In the genomic region with DNA sequence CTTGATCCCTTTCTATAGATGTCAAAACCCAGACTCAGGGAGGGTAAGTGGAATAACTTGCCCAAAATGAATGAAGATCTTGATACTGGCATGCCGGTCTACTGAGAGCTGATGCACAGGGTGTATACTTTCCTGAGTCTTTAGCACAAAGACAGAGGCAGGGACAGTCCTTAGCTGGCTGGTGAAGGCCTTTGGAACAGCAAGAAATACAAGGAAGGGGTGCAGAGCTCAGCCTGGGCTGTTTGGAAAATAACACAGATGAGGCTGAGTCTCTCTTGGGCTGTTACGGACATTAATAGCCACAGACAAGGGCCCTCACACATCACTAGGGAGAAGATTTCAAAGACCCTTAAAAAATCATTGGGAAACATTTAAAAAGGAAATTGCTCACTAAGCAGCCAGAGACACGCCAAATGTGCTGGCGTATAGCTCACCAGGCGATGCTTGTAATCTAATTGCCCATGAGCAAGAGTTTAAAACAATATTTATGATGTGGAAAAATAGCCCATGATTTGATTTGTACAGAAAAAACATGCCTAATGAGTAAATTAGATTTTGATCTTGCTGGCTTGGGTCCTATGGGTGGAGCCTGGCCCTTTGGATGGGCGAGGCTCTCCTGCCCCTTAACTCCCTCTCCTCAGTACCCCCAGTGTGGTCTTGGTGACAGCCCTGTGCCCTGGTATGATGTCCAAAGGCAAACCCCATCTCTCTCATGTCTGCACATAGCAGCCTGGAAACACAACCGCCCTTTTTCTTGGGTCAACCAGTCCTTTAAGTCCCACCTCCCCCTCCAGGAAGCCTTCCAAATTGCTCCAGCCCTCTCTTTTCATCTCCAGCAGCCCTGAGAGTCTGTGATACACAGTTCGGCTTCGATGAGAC, we compare ENCODE assay signal across 16 cellular contexts.
DNase-seq lines count a peak whose midpoint lies in the region; ATAC-seq and TF ChIP-seq lines count a peak whose summit lies in the region.
"Had no signal": no experiment of that assay in that cellular context is flagged by ENCODE, and none has a peak within 500 bp of the region (broad histone marks: within the 10 kb centered on the region; RNA-seq: fewer than 3 reads in every experiment).

No MANE protein-coding gene starts in this region.

- H3K4me3 ChIP-seq in right atrium auricular region (no peak overlapping the region), right cardiac atrium (ENCODE audit: low read length) (no peak overlapping the region), coronary artery (no peak overlapping the region)
- H3K4me3 ChIP-seq in CD8-positive, alpha-beta memory T cell (ENCODE audit: low read length): no peak overlapping the region
- H3K4me3 ChIP-seq: HAP-1 had no signal

- no peaks in the 10 kb centered on the region for H3K9me3 ChIP-seq in right atrium auricular region
- no peaks in the 10 kb centered on the region for H3K9me3 ChIP-seq in right cardiac atrium (ENCODE audit: control insufficient read depth, low read length)
- no peaks in the 10 kb centered on the region for H3K9me3 ChIP-seq in CD8-positive, alpha-beta memory T cell (ENCODE audit: low read length)
- H3K9me3 ChIP-seq: HAP-1 had no signal

- POLR2A ChIA-PET in CD8-positive, alpha-beta memory T cell (lab: Charles Lee): no interaction called here

- H3K9me3 Mint-ChIP-seq in osteocyte (ENCODE audit: unreplicated experiment): no peaks in the 10 kb centered on the region
- no peaks in the 10 kb centered on the region for H3K9me3 Mint-ChIP-seq in CD8-positive, alpha-beta memory T cell
- H3K9me3 Mint-ChIP-seq: CD4-positive, alpha-beta T cell had no signal

- ATAC-seq in right cardiac atrium (no peak), GM18520 (IDR thresholded peaks at IDR 0.05; ENCODE audit: unreplicated experiment) (no peak)
- ATAC-seq: HepG2 had no signal

- H3K36me3 ChIP-seq in right atrium auricular region: no peaks in the 10 kb centered on the region
- no peaks in the 10 kb centered on the region for H3K36me3 ChIP-seq in CD8-positive, alpha-beta memory T cell (ENCODE audit: insufficient read depth, low read length)
- H3K36me3 ChIP-seq: HAP-1 had no signal

- intact Hi-C loops in right cardiac atrium (cut with DNase I): no loop called here

- CTCF ChIA-PET in CD8-positive, alpha-beta memory T cell (lab: Charles Lee): no interaction called here

- H3K27me3 ChIP-seq in right atrium auricular region: no peaks in the 10 kb centered on the region
- no peaks in the 10 kb centered on the region for H3K27me3 ChIP-seq in right cardiac atrium (ENCODE audit: control insufficient read depth, insufficient read depth)
- H3K27me3 ChIP-seq in CD8-positive, alpha-beta memory T cell (ENCODE audit: insufficient read depth, low read length, poor library complexity, severe bottlenecking): no peaks in the 10 kb centered on the region

- no peak overlapping the region for H3K27ac Mint-ChIP-seq in osteocyte (ENCODE audit: unreplicated experiment)
- no peak overlapping the region for H3K27ac Mint-ChIP-seq in CD8-positive, alpha-beta memory T cell
- H3K27ac Mint-ChIP-seq: B cell; CD4-positive, alpha-beta T cell had no signal

- no peak overlapping the region for H3K27ac ChIP-seq in right atrium auricular region
- no peak overlapping the region for H3K27ac ChIP-seq in right cardiac atrium (ENCODE audit: low read length)
- H3K27ac ChIP-seq in coronary artery: no peak overlapping the region
- H3K27ac ChIP-seq in CD8-positive, alpha-beta memory T cell (ENCODE audit: low read depth, low read length): no peak overlapping the region

- DNase-seq in right atrium auricular region (ENCODE audit: low spot score) (peak; percentile 36), right cardiac atrium (no peak), coronary artery (ENCODE audit: low spot score) (peak; percentile 47), osteocyte (ENCODE audit: extremely low spot score, unreplicated experiment) (peak; percentile 21), Kasumi-1 (lab: John Stamatoyannopoulos, UW) (no peak)
- no peak for DNase-seq in stimulated activated CD4-positive, alpha-beta T cell treated with anti-CD3 and anti-CD28 coated beads, Interleukin-15, amount 100 ng/mL, for 24 hours
- no peak for DNase-seq in CD8-positive, alpha-beta memory T cell
- DNase-seq: ACHN; C1 segment of cervical spinal cord; CD4-positive, alpha-beta T cell; DND-41; GDM1 had no signal

- no peaks in the 10 kb centered on the region for H3K4me1 Mint-ChIP-seq in osteocyte (ENCODE audit: unreplicated experiment)
- no peaks in the 10 kb centered on the region for H3K4me1 Mint-ChIP-seq in CD8-positive, alpha-beta memory T cell
- H3K4me1 Mint-ChIP-seq: B cell had no signal

- H3K4me1 ChIP-seq in right atrium auricular region (no peaks in the 10 kb centered on the region), right cardiac atrium (ENCODE audit: control insufficient read depth, insufficient read depth, low read length) (no peaks in the 10 kb centered on the region)
- no peaks in the 10 kb centered on the region for H3K4me1 ChIP-seq in CD8-positive, alpha-beta memory T cell (ENCODE audit: insufficient read depth, low read length)
- H3K4me1 ChIP-seq: HAP-1 had no signal

- H3K4me3 Mint-ChIP-seq in osteocyte (ENCODE audit: unreplicated experiment): no peak overlapping the region
- H3K4me3 Mint-ChIP-seq in CD8-positive, alpha-beta memory T cell: no peak overlapping the region
- H3K4me3 Mint-ChIP-seq: B cell; CD4-positive, alpha-beta T cell had no signal

- H3K36me3 Mint-ChIP-seq in osteocyte (ENCODE audit: unreplicated experiment): no peaks in the 10 kb centered on the region
- no peaks in the 10 kb centered on the region for H3K36me3 Mint-ChIP-seq in CD8-positive, alpha-beta memory T cell

- WGBS in right cardiac atrium: 81% methylated on average over 9 of the region's 9 CpGs

- peaks cover 21% of the 10 kb centered on the region for H3K27me3 Mint-ChIP-seq in osteocyte (ENCODE audit: unreplicated experiment)
- H3K27me3 Mint-ChIP-seq in CD8-positive, alpha-beta memory T cell: peaks cover 10 to 18% of the 10 kb centered on the region in 2 donors

- TF ChIP-seq CTCF in right atrium auricular region (IDR thresholded peaks at IDR 0.05) (no peak), coronary artery (IDR thresholded peaks at IDR 0.05) (no peak), osteocyte (IDR thresholded peaks at IDR 0.05) (no peak)

Comparison
In these comparisons a context has a peak if more than half of its experiments do, and no peak if none do; other contexts are left out.
1. DNase-seq: peak in right atrium auricular region (single experiment), coronary artery (single experiment) and osteocyte (single experiment); none in right cardiac atrium (0 of 3), stimulated activated CD4-positive, alpha-beta T cell treated with anti-CD3 and anti-CD28 coated beads, Interleukin-15, amount 100 ng/mL, for 24 hours (single experiment), CD8-positive, alpha-beta memory T cell (0 of 5) and Kasumi-1 (0 of 2).